Comparison of ENCODE assay signal across 17 cellular contexts in genomic region chr7:137120690-137121089, GRCh38.
DNase-seq lines count a peak whose midpoint lies in the region; ATAC-seq and TF ChIP-seq lines count a peak whose summit lies in the region.
"Had no signal": no experiment of that assay in that cellular context is flagged by ENCODE, and none has a peak within 500 bp of the region (broad histone marks: within the 10 kb centered on the region; RNA-seq: fewer than 3 reads in every experiment).

No MANE protein-coding gene starts in this region.

- ATAC-seq in GM21619 (IDR thresholded peaks at IDR 0.05; ENCODE audit: unreplicated experiment) (peak; percentile 60), HG03103 (IDR thresholded peaks at IDR 0.05; ENCODE audit: low read depth, unreplicated experiment) (peak; percentile 65), GM18909 (IDR thresholded peaks at IDR 0.05; ENCODE audit: poor library complexity, unreplicated experiment) (no peak), heart right ventricle (no peak)
- no peak for ATAC-seq in activated CD4-positive, CD25-positive, alpha-beta regulatory T cell treated with anti-CD3 and anti-CD28 coated beads, Interleukin-2, amount 50 U/mL, for 24 hours
- ATAC-seq: left cardiac atrium had no signal

- H3K4me1 ChIP-seq in heart right ventricle, result no peaks in the 10 kb centered on the region
- H3K4me1 ChIP-seq in ovary (ENCODE audit: insufficient read depth), result no peaks in the 10 kb centered on the region
- H3K4me1 ChIP-seq: vagina had no signal

- H3K4me3 ChIP-seq in GM12865 (ENCODE audit: low read depth, low read length), result no peak overlapping the region
- H3K4me3 ChIP-seq in heart right ventricle, result no peak overlapping the region
- H3K4me3 ChIP-seq in ovary, result no peak overlapping the region
- H3K4me3 ChIP-seq: cardiac muscle cell, vagina had no signal

- H3K27me3 ChIP-seq in heart right ventricle, result no peaks in the 10 kb centered on the region
- H3K27me3 ChIP-seq in ovary, result no peaks in the 10 kb centered on the region
- H3K27me3 ChIP-seq: cardiac muscle cell, vagina had no signal

- H3K36me3 ChIP-seq in heart right ventricle (no peaks in the 10 kb centered on the region), ovary (no peaks in the 10 kb centered on the region)
- H3K36me3 ChIP-seq: cardiac muscle cell, vagina had no signal

- intact Hi-C loops in heart right ventricle (cut with DNase I) (no loop called here), ovary (cut with DNase I) (no loop called here)

- 66 to 68% methylated on average over 2 of the region's 2 CpGs for WGBS in heart right ventricle, 2 donors
- WGBS in ovary, 3 donors, result 74 to 82% (median 79%) methylated on average over 2 of the region's 2 CpGs

- peak; percentile 66 for DNase-seq in GM12865 (ENCODE audit: low read depth)
- peak; percentile 28 for DNase-seq in dedifferentiated amniotic fluid mesenchymal stem cell (ENCODE audit: extremely low spot score)
- no peak for DNase-seq in heart right ventricle
- no peak for DNase-seq in ovary
- DNase-seq: activated CD8-positive, alpha-beta memory T cell treated with anti-CD3 and anti-CD28 coated beads for 24 hours; activated naive CD4-positive, alpha-beta T cell treated with anti-CD3 and anti-CD28 coated beads for 36 hours; left cardiac atrium; NCI-H2029 treated with DMSO at 0.1 percent for 48 hours; SHP77 treated with DMSO at 0.1 percent for 48 hours; stimulated activated CD4-positive, alpha-beta T cell treated with anti-CD3 and anti-CD28 coated beads, Interleukin-4, amount 100 ng/mL, for 1 hour; stimulated activated naive B cell treated with anti-CD40 and anti-IgM and Interleukin-4, amounts not matched to agents 10 μg/mL and 1 μg/mL and 100 μg/mL, for 72 hours had no signal

- TF ChIP-seq CTCF in GM12865 (IDR thresholded peaks at IDR 0.05; ENCODE audit: insufficient read depth, low read depth, low read length, missing control alignments), result no peak
- no peak for TF ChIP-seq CTCF in heart right ventricle (IDR thresholded peaks at IDR 0.05)
- no peak for TF ChIP-seq CTCF in ovary (IDR thresholded peaks at IDR 0.05)

- TF ChIP-seq EP300 in ovary (IDR thresholded peaks at IDR 0.05), result no peak

- H3K27ac ChIP-seq in heart right ventricle, result no peak overlapping the region
- no peak overlapping the region for H3K27ac ChIP-seq in ovary
- H3K27ac ChIP-seq: cardiac muscle cell, vagina had no signal

- no peak for TF ChIP-seq POLR2A in ovary (IDR thresholded peaks at IDR 0.05)

- H3K9me3 ChIP-seq in heart right ventricle (peaks cover 0 to 4% (median 0%) of the 10 kb centered on the region in 11 donors), ovary (no peaks in the 10 kb centered on the region)
- H3K9me3 ChIP-seq: vagina had no signal

Comparison
In these comparisons a context has a peak if more than half of its experiments do, and no peak if none do; other contexts are left out.
1. DNase-seq: peak in GM12865 (single experiment) and dedifferentiated amniotic fluid mesenchymal stem cell (single experiment); none in heart right ventricle (0 of 2) and ovary (0 of 5).
2. ATAC-seq: peak in GM21619 (single experiment) and HG03103 (single experiment); none in GM18909 (single experiment), heart right ventricle (0 of 8) and activated CD4-positive, CD25-positive, alpha-beta regulatory T cell treated with anti-CD3 and anti-CD28 coated beads, Interleukin-2, amount 50 U/mL, for 24 hours (0 of 2).